Comparison of ENCODE assay signal across 21 cellular contexts in the genomic region with DNA sequence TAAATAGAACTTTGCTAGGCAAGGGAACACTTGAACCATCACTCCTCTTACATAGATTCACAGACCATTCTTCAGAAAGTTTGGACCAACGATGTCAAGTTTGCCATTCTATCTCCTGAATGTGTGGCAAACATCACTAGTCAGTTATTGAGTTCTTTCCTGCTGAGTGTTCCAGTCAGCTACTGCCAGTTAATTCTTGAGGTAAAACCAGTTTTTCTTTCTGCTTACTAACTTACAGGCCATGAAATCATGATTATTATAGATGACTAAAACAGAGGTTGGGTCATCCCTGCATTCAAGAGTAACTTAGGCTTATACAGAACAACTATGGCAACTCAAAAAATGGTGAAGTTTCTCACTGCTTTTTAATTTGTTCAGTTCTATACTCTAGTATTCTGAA.
DNase-seq lines count a peak whose midpoint lies in the region; ATAC-seq and TF ChIP-seq lines count a peak whose summit lies in the region.
"Had no signal": no experiment of that assay in that cellular context is flagged by ENCODE, and none has a peak within 500 bp of the region (broad histone marks: within the 10 kb centered on the region; RNA-seq: fewer than 3 reads in every experiment).

No MANE protein-coding gene starts in this region.

- H2BK120ac ChIP-seq in IMR-90 (ENCODE audit: low read depth, low read length), result no peak overlapping the region

- H3K9ac ChIP-seq in IMR-90 (ENCODE audit: low read depth, low read length) (no peak overlapping the region), colonic mucosa (ENCODE audit: low read depth in 2 of 2, low read length in 2 of 2) (no peak overlapping the region)

- no peak overlapping the region for H2BK15ac ChIP-seq in IMR-90 (ENCODE audit: low read depth, low read length)

- H3K4me3 ChIP-seq in AG10803 (ENCODE audit: low read length) (no peak overlapping the region), IMR-90 (ENCODE audit: insufficient read depth, low read depth, low read length) (no peak overlapping the region), osteoblast (ENCODE audit: insufficient read depth, low read length) (no peak overlapping the region), colonic mucosa (no peak overlapping the region)

- H2BK5ac ChIP-seq in IMR-90 (ENCODE audit: low read depth, low read length, poor library complexity, severe bottlenecking), result peak overlapping the region; percentile 12

- H2AK5ac ChIP-seq in IMR-90 (ENCODE audit: low read depth, low read length), result no peak overlapping the region

- H2BK20ac ChIP-seq in IMR-90 (ENCODE audit: low read depth, low read length), result no peak overlapping the region

- in situ Hi-C loops in IMR-90 (cut with MboI; ENCODE audit: low sequenced_read_pairs), result no loop called here

- no peak overlapping the region for H4K8ac ChIP-seq in IMR-90 (ENCODE audit: low read depth in 2 of 2, low read length in 2 of 2)

- intact Hi-C loops in IMR-90 (cut with micrococcal nuclease) (no loop called here), colonic mucosa (cut with DNase I) (no loop called here)

- H3K27ac ChIP-seq in IMR-90 (ENCODE audit: insufficient read depth, low read length), result no peak overlapping the region
- peak overlapping the region; percentile 70 for H3K27ac ChIP-seq in osteoblast (ENCODE audit: low read depth, low read length)
- H3K27ac ChIP-seq in colonic mucosa, result no peak overlapping the region
- H3K27ac ChIP-seq: brain microvascular endothelial cell had no signal

- dilution Hi-C loops in IMR-90 (cut with HindIII; ENCODE audit: low sequenced_read_pairs, unreplicated experiment), result no loop called here

- H2AFZ ChIP-seq in IMR-90 (replicated peaks; ENCODE audit: low read length, poor library complexity), result no peak overlapping the region
- no peak overlapping the region for H2AFZ ChIP-seq in osteoblast (ENCODE audit: low read length)

- no peak overlapping the region for H3K14ac ChIP-seq in IMR-90 (replicated peaks; ENCODE audit: low read depth, low read length)

- H3K79me2 ChIP-seq in osteoblast (ENCODE audit: insufficient read depth, low read length), result no peaks in the 10 kb centered on the region

- CTCF ChIA-PET in IMR-90 (lab: Yijun Ruan, JAX), result no interaction called here

- peaks cover 3% of the 10 kb centered on the region in 2 experiments; a peak in 1 of 4 replicates for H3K79me1 ChIP-seq in IMR-90 (ENCODE audit: low read depth in 1 of 2, low read length in 2 of 2)

- TF ChIP-seq CTCF in AG10803 (conservative IDR thresholded peaks at IDR 0.05; ENCODE audit: low read length) (no peak), IMR-90 (conservative IDR thresholded peaks at IDR 0.05; ENCODE audit: low read depth, low read length) (no peak), osteoblast (IDR thresholded peaks at IDR 0.05; ENCODE audit: extremely low read depth, low read depth, low read length) (no peak), colonic mucosa (IDR thresholded peaks at IDR 0.05) (no peak)

- H3K9me1 ChIP-seq in IMR-90 (ENCODE audit: insufficient read depth, low read length), result no peaks in the 10 kb centered on the region

- no peaks in the 10 kb centered on the region for H3K4me1 ChIP-seq in IMR-90 (ENCODE audit: control insufficient read depth, insufficient read depth, low read length)
- H3K4me1 ChIP-seq in osteoblast (ENCODE audit: insufficient read depth, low read length), result peaks cover 17% of the 10 kb centered on the region
- no peaks in the 10 kb centered on the region for H3K4me1 ChIP-seq in colonic mucosa
- H3K4me1 ChIP-seq: BE2C had no signal

- no peak overlapping the region for H4K91ac ChIP-seq in IMR-90 (ENCODE audit: insufficient read depth, low read depth, low read length)

- no peaks in the 10 kb centered on the region for H4K20me1 ChIP-seq in IMR-90 (ENCODE audit: insufficient read depth, low read length)
- no peaks in the 10 kb centered on the region for H4K20me1 ChIP-seq in osteoblast (ENCODE audit: insufficient read depth, low read length)

- peaks cover 8% of the 10 kb centered on the region for H3K36me3 ChIP-seq in IMR-90 (ENCODE audit: control insufficient read depth, insufficient read depth, low read length)
- peaks cover 22% of the 10 kb centered on the region for H3K36me3 ChIP-seq in osteoblast (ENCODE audit: insufficient read depth, low read length)
- no peaks in the 10 kb centered on the region for H3K36me3 ChIP-seq in colonic mucosa
- H3K36me3 ChIP-seq: BE2C had no signal

- H3K4ac ChIP-seq in IMR-90 (ENCODE audit: low read depth, low read length), result no peak overlapping the region

- no peak overlapping the region for H3K56ac ChIP-seq in IMR-90 (ENCODE audit: extremely low read depth, insufficient read depth, low read length)

- TF ChIP-seq RAD21 in IMR-90 (IDR thresholded peaks at IDR 0.05; ENCODE audit: low read length), result no peak

- ATAC-seq in IMR-90 (ENCODE audit: low read depth) (peak; percentile 69), GM18873 (IDR thresholded peaks at IDR 0.05; ENCODE audit: low FRiP score, unreplicated experiment) (no peak)
- ATAC-seq: left lobe of liver had no signal

- no peaks in the 10 kb centered on the region for H3K9me3 ChIP-seq in IMR-90 (ENCODE audit: control insufficient read depth, insufficient read depth, low read length)
- H3K9me3 ChIP-seq in osteoblast (ENCODE audit: low read depth, low read length), result no peaks in the 10 kb centered on the region
- no peaks in the 10 kb centered on the region for H3K9me3 ChIP-seq in colonic mucosa
- H3K9me3 ChIP-seq: BE2C had no signal

- H3K27me3 ChIP-seq in IMR-90 (ENCODE audit: control insufficient read depth, insufficient read depth, low read length), result no peaks in the 10 kb centered on the region
- H3K27me3 ChIP-seq in osteoblast (ENCODE audit: insufficient read depth, low read length), result no peaks in the 10 kb centered on the region
- no peaks in the 10 kb centered on the region for H3K27me3 ChIP-seq in colonic mucosa
- H3K27me3 ChIP-seq: BE2C, brain microvascular endothelial cell had no signal

- peak; percentile 58 for DNase-seq in AG10803 (ENCODE audit: low read depth)
- DNase-seq in IMR-90, result peak; percentile 76
- DNase-seq in dedifferentiated amniotic fluid mesenchymal stem cell (ENCODE audit: extremely low spot score), result peak; percentile 37
- peak; percentile 83 for DNase-seq in osteoblast (ENCODE audit: insufficient read length, low spot score, missing footprints)
- no peak for DNase-seq in NCI-H524 treated with DMSO at 0.1 percent for 48 hours (lab: John Stamatoyannopoulos, UW)
- DNase-seq in activated CD4-positive, alpha-beta T cell treated with anti-CD3 and anti-CD28 coated beads for 48 hours, result no peak
- DNase-seq in colonic mucosa, result no peak
- DNase-seq: activated CD4-positive, alpha-beta T cell treated with anti-CD3 and anti-CD28 coated beads, Interleukin-2, amount 50 U/mL, for 4 hours; activated naive CD4-positive, alpha-beta T cell treated with anti-CD3 and anti-CD28 coated beads for 36 hours; activated T-cell treated with anti-CD3 and anti-CD28 coated beads, Interleukin-2, amount 50 U/mL, for 1 hour; BE2C; brain microvascular endothelial cell; DMS153; foreskin melanocyte; H7; Karpas-422; NCI-H1417; NCI-H2171 treated with DMSO at 0.1 percent for 48 hours; NCI-H82 had no signal

- WGBS in IMR-90 (ENCODE audit: extremely low coverage in 2 of 2, insufficient read length in 1 of 2), 2 experiments, result no CpG with 5 or more reads among the region's 1 CpG

- no peak overlapping the region for H2AK9ac ChIP-seq in IMR-90 (replicated peaks; ENCODE audit: low read depth, low read length, poor library complexity)

- no peak overlapping the region for H3K4me2 ChIP-seq in IMR-90 (ENCODE audit: low read depth, low read length)
- peak overlapping the region; percentile 16 for H3K4me2 ChIP-seq in osteoblast (ENCODE audit: insufficient read depth, low read length)

- H3K18ac ChIP-seq in IMR-90 (ENCODE audit: low read depth, low read length), result no peak overlapping the region

- TF ChIP-seq POLR2A in IMR-90 (IDR thresholded peaks at IDR 0.05; ENCODE audit: low read depth, low read length), result no peak

- no peak overlapping the region for H3K23ac ChIP-seq in IMR-90 (ENCODE audit: low read depth, low read length)

- no TSS peak for BruUV-seq in IMR-90 (replicated peaks; lab: Mats Ljungman, UMichigan)

- POLR2A ChIA-PET in IMR-90 (lab: Charles Lee; ENCODE audit: unreplicated experiment), result no interaction called here

- no peak overlapping the region for H4K5ac ChIP-seq in IMR-90 (ENCODE audit: low read depth, low read length)

TF ChIP-seq in IMR-90, 13 proteins besides CTCF, POLR2A, EP300 and RAD21:
- TF ChIP-seq, protein P1, sequence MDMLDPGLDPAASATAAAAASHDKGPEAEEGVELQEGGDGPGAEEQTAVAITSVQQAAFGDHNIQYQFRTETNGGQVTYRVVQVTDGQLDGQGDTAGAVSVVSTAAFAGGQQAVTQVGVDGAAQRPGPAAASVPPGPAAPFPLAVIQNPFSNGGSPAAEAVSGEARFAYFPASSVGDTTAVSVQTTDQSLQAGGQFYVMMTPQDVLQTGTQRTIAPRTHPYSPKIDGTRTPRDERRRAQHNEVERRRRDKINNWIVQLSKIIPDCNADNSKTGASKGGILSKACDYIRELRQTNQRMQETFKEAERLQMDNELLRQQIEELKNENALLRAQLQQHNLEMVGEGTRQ (IDR thresholded peaks at IDR 0.05; ENCODE audit: low read depth, low read length), result no peak
- TF ChIP-seq, protein P2, sequence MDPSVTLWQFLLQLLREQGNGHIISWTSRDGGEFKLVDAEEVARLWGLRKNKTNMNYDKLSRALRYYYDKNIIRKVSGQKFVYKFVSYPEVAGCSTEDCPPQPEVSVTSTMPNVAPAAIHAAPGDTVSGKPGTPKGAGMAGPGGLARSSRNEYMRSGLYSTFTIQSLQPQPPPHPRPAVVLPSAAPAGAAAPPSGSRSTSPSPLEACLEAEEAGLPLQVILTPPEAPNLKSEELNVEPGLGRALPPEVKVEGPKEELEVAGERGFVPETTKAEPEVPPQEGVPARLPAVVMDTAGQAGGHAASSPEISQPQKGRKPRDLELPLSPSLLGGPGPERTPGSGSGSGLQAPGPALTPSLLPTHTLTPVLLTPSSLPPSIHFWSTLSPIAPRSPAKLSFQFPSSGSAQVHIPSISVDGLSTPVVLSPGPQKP (IDR thresholded peaks at IDR 0.05; ENCODE audit: borderline replicate concordance, low read depth, low read length), result no peak
- TF ChIP-seq CEBPB (IDR thresholded peaks at IDR 0.05; ENCODE audit: low read depth, low read length) (peak; percentile 48), MXI1 (IDR thresholded peaks at IDR 0.05; ENCODE audit: borderline replicate concordance, low read depth, low read length) (no peak), FOS (IDR thresholded peaks at IDR 0.05; ENCODE audit: low read depth, low read length) (no peak)

Comparison
In these comparisons a context has a peak if more than half of its experiments do, and no peak if none do; other contexts are left out.
1. DNase-seq: peak in AG10803 (single experiment), IMR-90 (single experiment), dedifferentiated amniotic fluid mesenchymal stem cell (single experiment) and osteoblast (single experiment); none in NCI-H524 treated with DMSO at 0.1 percent for 48 hours (single experiment), activated CD4-positive, alpha-beta T cell treated with anti-CD3 and anti-CD28 coated beads for 48 hours (single experiment) and colonic mucosa (single experiment).